In the genomic region with DNA sequence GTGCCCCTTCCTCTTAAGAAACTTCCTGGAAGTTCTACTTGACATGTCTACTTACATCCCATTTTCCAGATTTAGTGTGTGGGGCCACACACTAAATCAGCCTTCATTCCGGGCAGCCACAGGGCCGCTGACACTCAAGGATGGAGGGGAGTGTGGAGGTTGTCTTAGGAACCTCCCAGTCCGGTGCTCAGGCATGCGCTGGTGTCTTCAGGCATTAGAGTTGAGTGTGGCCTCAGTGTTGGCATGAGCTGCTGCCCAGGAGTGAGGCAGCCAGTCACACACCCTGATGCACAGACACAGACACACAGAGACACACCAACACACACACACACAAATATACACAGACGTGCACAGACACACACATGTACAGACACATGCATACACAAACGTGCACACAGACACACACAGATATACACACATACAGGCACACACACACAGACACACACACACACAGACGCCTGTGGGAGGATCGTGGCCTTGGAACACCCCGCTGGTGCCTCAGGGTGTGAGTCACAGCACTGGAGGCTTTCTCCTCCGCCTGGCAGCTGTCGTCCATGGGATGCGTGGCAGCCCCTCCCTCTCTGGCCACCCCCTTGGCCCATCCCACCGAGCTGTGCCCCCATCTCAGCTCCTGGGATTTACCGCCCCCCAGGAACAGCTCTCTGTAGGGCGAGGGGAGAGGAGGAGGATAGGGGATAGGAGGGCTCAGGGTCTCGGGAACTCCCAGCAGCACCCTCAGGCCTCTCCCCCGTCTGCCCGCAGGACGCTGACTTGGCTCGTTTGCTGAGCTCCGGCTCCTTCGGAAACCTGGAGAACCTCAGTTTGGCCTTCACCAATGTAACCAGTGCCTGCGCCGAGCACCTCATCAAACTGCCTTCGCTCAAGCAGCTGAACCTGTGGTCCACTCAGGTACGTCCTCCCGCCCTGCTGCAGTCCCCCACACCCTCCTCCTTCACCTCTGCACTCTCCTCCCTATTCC, we compare ENCODE assay signal across 9 cellular contexts.
DNase-seq lines count a peak whose midpoint lies in the region; ATAC-seq and TF ChIP-seq lines count a peak whose summit lies in the region.
"Had no signal": no experiment of that assay in that cellular context is flagged by ENCODE, and none has a peak within 500 bp of the region (broad histone marks: within the 10 kb centered on the region; RNA-seq: fewer than 3 reads in every experiment).

No MANE protein-coding gene starts in this region.

- no peak for ATAC-seq in GM18867 (IDR thresholded peaks at IDR 0.05; ENCODE audit: unreplicated experiment)

- TF ChIP-seq CTCF in epithelial cell of esophagus (IDR thresholded peaks at IDR 0.05; ENCODE audit: insufficient read depth, low read depth, low read length, missing control alignments) (no peak), ovary (IDR thresholded peaks at IDR 0.05) (no peak)

- no peaks in the 10 kb centered on the region for H3K27me3 ChIP-seq in ovary

- H3K4me3 ChIP-seq in epithelial cell of esophagus (ENCODE audit: low read length) (no peak overlapping the region), ovary (no peak overlapping the region)

- H3K4me1 ChIP-seq in ovary (ENCODE audit: insufficient read depth): peaks cover 8% of the 10 kb centered on the region

- no peak for TF ChIP-seq POLR2A in ovary (IDR thresholded peaks at IDR 0.05)

- DNase-seq in EH (ENCODE audit: low read depth) (peak; percentile 89), NCI-H226 (peak; percentile 91), epithelial cell of esophagus (ENCODE audit: low read depth) (peak; percentile 52), ovary (peak; percentile 72 to 87 (median 83)), NCI-H345 (lab: John Stamatoyannopoulos, UW) (no peak), NCI-H748 (lab: John Stamatoyannopoulos, UW; ENCODE audit: unreplicated experiment) (no peak), ecto neural progenitor cell (ENCODE audit: low spot score) (no peak)
- DNase-seq: midbrain had no signal

- H3K27ac ChIP-seq in ovary: no peak overlapping the region

- intact Hi-C loops in ovary (cut with DNase I): loop anchor here in 1 of 4 donors (10.0 kb wide), 2 partner anchors 49 to 159 kb away; no protein-coding TSS in a partner anchor

- no peaks in the 10 kb centered on the region for H3K9me3 ChIP-seq in ovary

- 41 to 54% (median 45%) methylated on average over 26 to 27 of the region's 27 CpGs for WGBS in ovary, 3 donors

- no peak for TF ChIP-seq EP300 in ovary (IDR thresholded peaks at IDR 0.05)

- no peaks in the 10 kb centered on the region for H3K36me3 ChIP-seq in ovary

Comparison
In these comparisons a context has a peak if more than half of its experiments do, and no peak if none do; other contexts are left out.
1. DNase-seq: peak in EH (single experiment), NCI-H226 (single experiment), epithelial cell of esophagus (single experiment) and ovary (5 of 5); none in NCI-H345 (single experiment), NCI-H748 (single experiment) and ecto neural progenitor cell (single experiment).